1 cellular context compared by ENCODE assay signal in the genomic region with DNA sequence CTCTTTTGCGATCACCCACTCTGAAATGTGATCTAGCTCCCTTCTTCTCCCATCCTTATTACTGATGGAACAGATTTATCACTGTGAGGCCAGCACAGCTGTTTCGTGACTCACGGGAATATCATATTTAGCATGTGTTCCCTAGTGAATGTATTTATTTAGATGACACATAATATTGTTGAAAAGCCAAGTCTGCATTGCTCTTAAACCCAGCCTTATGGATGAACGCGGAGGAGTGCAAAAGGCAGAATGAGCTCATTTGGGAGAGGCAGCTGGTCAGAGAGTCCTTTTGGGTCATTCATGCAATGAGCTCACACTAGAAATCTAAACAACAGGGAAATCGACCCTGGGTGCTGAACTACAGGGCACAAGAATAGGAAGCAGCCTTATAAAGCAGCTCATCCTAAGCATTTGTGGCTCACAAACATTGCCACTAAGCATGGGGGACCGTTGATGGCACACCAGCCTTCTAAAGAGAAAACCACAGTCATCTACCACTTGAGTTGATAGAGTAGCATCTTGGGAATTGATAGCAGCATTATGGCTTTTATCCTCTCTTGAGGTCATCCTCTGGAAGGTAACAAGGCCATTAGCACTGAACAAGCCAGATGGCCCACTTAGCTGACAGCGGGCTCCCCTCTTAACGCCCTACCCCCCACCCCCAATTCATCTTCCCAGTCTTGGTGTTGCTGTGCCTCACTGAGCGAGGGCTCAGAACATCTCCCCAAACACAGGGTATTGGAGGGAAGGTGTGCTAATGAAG.
TF ChIP-seq lines count a peak whose summit lies in the region.

No MANE protein-coding gene starts in this region.

TF ChIP-seq in IMR-90, 13 proteins besides CTCF, POLR2A, EP300 and RAD21 (continued from another document):
- peak; percentile 60; the same call in 1 of the 2 replicates for TF ChIP-seq FOS (IDR thresholded peaks at IDR 0.05; ENCODE audit: low read depth, low read length)
